Comparison of ENCODE assay signal across 8 cellular contexts in genomic region chr17:30969989-30970680, GRCh38. TPM values are rescaled to one million over a fixed set of nuclear protein-coding genes. Genes with fewer than 3 reads are reported as not detected.
DNase-seq lines count a peak whose midpoint lies in the region; ATAC-seq and TF ChIP-seq lines count a peak whose summit lies in the region.

No MANE protein-coding gene starts in this region.

- TF ChIP-seq CTCF in PC-9 (conservative IDR thresholded peaks at IDR 0.05) (no peak), chondrocyte (IDR thresholded peaks at IDR 0.05) (no peak), lung (IDR thresholded peaks at IDR 0.05; ENCODE audit: control extremely low read depth, extremely low read depth) (peak; percentile 1), tibial artery (IDR thresholded peaks at IDR 0.05) (no peak)

- H3K27ac ChIP-seq in PC-9 (peak overlapping the region; percentile 78), lung (ENCODE audit: low read depth in 1 of 2, low read length in 1 of 2) (peak overlapping the region; percentile 80 to 98), tibial artery (peak overlapping the region; percentile 93 to 98)

- peak overlapping the region; percentile 91 for H2AFZ ChIP-seq in PC-9

- H3F3A ChIP-seq in PC-9 (ENCODE audit: insufficient read depth, low read depth), result peaks cover 22% of the 10 kb centered on the region

- no peaks in the 10 kb centered on the region for H3K9me2 ChIP-seq in PC-9 (ENCODE audit: insufficient read depth)

- no peaks in the 10 kb centered on the region; the same call in 1 of the 2 replicates for H4K20me1 ChIP-seq in PC-9 (ENCODE audit: insufficient read depth)

- H3K4me3 ChIP-seq in PC-9 (peak overlapping the region; percentile 88), lung (peak overlapping the region; percentile 89), tibial artery (peak overlapping the region; percentile 79 to 99)

- H3K4me1 ChIP-seq in PC-9 (replicated peaks; ENCODE audit: insufficient read depth), result peaks cover 15% of the 10 kb centered on the region; the same call in 1 of the 2 replicates
- H3K4me1 ChIP-seq in lung (ENCODE audit: control insufficient read depth in 2 of 2, insufficient read depth in 2 of 2, low read length in 2 of 2), result peaks cover 0 to 4% of the 10 kb centered on the region in 2 donors
- peaks cover 0 to 16% (median 11%) of the 10 kb centered on the region in 4 donors for H3K4me1 ChIP-seq in tibial artery

- intact Hi-C loops in activated CD4-positive, alpha-beta T cell treated with anti-CD3 and anti-CD28 coated beads for 36 hours (cut with DNase I, micrococcal nuclease), result loop anchor here (1.0 to 5.0 kb wide), 7 partner anchors 37 to 402 kb away; partner anchors contain the start of genes EVI2B (in 1 of the 2) and TEFM (in 1 of the 2)
- intact Hi-C loops in PC-9 (cut with micrococcal nuclease; ENCODE audit: unreplicated experiment), result loop anchor here (1.0 to 5.0 kb wide), 2 partner anchors 48 to 64 kb away; partner anchors contain the start of genes ADAP2 and TEFM
- intact Hi-C loops in tibial artery (cut with DNase I; ENCODE audit: low total_unique reads), result loop anchor here (5.0 kb wide), 1 partner anchor 42 kb away; no protein-coding TSS in a partner anchor

- H3K27me3 Mint-ChIP-seq in activated CD4-positive, alpha-beta T cell treated with anti-CD3 and anti-CD28 coated beads for 36 hours, result peaks cover 9% of the 10 kb centered on the region
- H3K27me3 Mint-ChIP-seq in chondrocyte (ENCODE audit: low read depth), result no peaks in the 10 kb centered on the region

- H3K27me3 ChIP-seq in PC-9 (ENCODE audit: insufficient read depth, low read depth), result no peaks in the 10 kb centered on the region
- no peaks in the 10 kb centered on the region for H3K27me3 ChIP-seq in lung (ENCODE audit: control insufficient read depth, insufficient read depth)
- H3K27me3 ChIP-seq in tibial artery, result no peaks in the 10 kb centered on the region

- ATAC-seq in activated CD4-positive, alpha-beta T cell treated with anti-CD3 and anti-CD28 coated beads for 36 hours, result peak; percentile 58
- no peak for ATAC-seq in lung (ENCODE audit: insufficient read depth, low FRiP score)

- H3K4me1 Mint-ChIP-seq in activated CD4-positive, alpha-beta T cell treated with anti-CD3 and anti-CD28 coated beads for 36 hours, result peaks cover 36% of the 10 kb centered on the region
- peaks cover 26% of the 10 kb centered on the region for H3K4me1 Mint-ChIP-seq in chondrocyte (ENCODE audit: low read depth)

- WGBS in lung, 2 donors, result 9 to 11% methylated on average over 23 of the region's 23 CpGs

- CTCF ChIA-PET in activated CD4-positive, alpha-beta T cell treated with anti-CD3 and anti-CD28 coated beads for 36 hours (lab: Charles Lee), result interaction anchor here (0.6 to 2.0 kb wide), 18 partner anchors 9 to 842 kb away, joined by 3 to 16 read pairs (median 3); partner anchors contain the start of gene CRLF3
- CTCF ChIA-PET in PC-9 (lab: Charles Lee), result interaction anchor here (0.6 kb wide), 2 partner anchors 220 to 953 kb away, joined by 3 read pairs; no protein-coding TSS in a partner anchor

- TSS peak; percentile 80 for BruUV-seq in PC-9 (replicated peaks; lab: Mats Ljungman, UMichigan)

- H3K4me2 ChIP-seq in PC-9, result peak overlapping the region; percentile 78

- peak; percentile 71 for DNase-seq in activated CD4-positive, alpha-beta T cell treated with anti-CD3 and anti-CD28 coated beads for 36 hours
- no peak for DNase-seq in activated CD4-positive, alpha-beta T cell treated with anti-CD3 and anti-CD28 coated beads, Interleukin-2, amount 50 U/mL, for 4 hours
- DNase-seq in PC-9 (peak in 1 of 2 experiments; percentile 39), chondrocyte (ENCODE audit: low spot score) (no peak), lung (ENCODE audit: low spot score) (no peak), tibial artery (peak in 1 of 2 donors; percentile 60), HPDE6-E6E7 (ENCODE audit: extremely low spot score) (no peak)
- DNase-seq in activated effector memory CD4-positive, alpha-beta T cell treated with anti-CD3 and anti-CD28 coated beads, Interleukin-2, amount 50 U/mL, for 16 hours, result no peak

- POLR2A ChIA-PET in activated CD4-positive, alpha-beta T cell treated with anti-CD3 and anti-CD28 coated beads for 36 hours (lab: Charles Lee), result interaction anchor here (0.6 to 0.9 kb wide), 3 partner anchors 13 to 567 kb away, joined by 3 to 4 read pairs (median 3); no protein-coding TSS in a partner anchor
- POLR2A ChIA-PET in PC-9 (lab: Charles Lee; ENCODE audit: unreplicated experiment), result no interaction called here

- H3K27ac Mint-ChIP-seq in activated CD4-positive, alpha-beta T cell treated with anti-CD3 and anti-CD28 coated beads for 36 hours, result peak overlapping the region; percentile 95
- H3K27ac Mint-ChIP-seq in chondrocyte (ENCODE audit: unreplicated experiment), result peak overlapping the region; percentile 99

- no peaks in the 10 kb centered on the region for H3K36me3 ChIP-seq in PC-9 (ENCODE audit: low read depth)
- no peaks in the 10 kb centered on the region for H3K36me3 ChIP-seq in lung (ENCODE audit: control insufficient read depth in 2 of 2, insufficient read depth in 2 of 2, low read length in 2 of 2)
- H3K36me3 ChIP-seq in tibial artery, result peaks cover 0 to 2% (median 0%) of the 10 kb centered on the region in 3 donors

- H3K4me3 Mint-ChIP-seq in activated CD4-positive, alpha-beta T cell treated with anti-CD3 and anti-CD28 coated beads for 36 hours, result peak overlapping the region; percentile 93
- peak overlapping the region; percentile 96 for H3K4me3 Mint-ChIP-seq in chondrocyte (ENCODE audit: unreplicated experiment)

- H3K9me3 ChIP-seq in PC-9 (ENCODE audit: insufficient read depth, low read depth) (no peaks in the 10 kb centered on the region), lung (ENCODE audit: control insufficient read depth in 2 of 2, insufficient read depth in 1 of 2, low read length in 1 of 2) (no peaks in the 10 kb centered on the region), tibial artery (no peaks in the 10 kb centered on the region)

- H3K36me3 Mint-ChIP-seq in activated CD4-positive, alpha-beta T cell treated with anti-CD3 and anti-CD28 coated beads for 36 hours (ENCODE audit: low read depth), result peaks cover 17% of the 10 kb centered on the region
- H3K36me3 Mint-ChIP-seq in chondrocyte (ENCODE audit: low read depth), result peaks cover 2% of the 10 kb centered on the region

- peaks cover 34% of the 10 kb centered on the region for H3K79me2 ChIP-seq in PC-9 (ENCODE audit: low read depth)

- H3K9me3 Mint-ChIP-seq in activated CD4-positive, alpha-beta T cell treated with anti-CD3 and anti-CD28 coated beads for 36 hours (ENCODE audit: low read depth), result no peaks in the 10 kb centered on the region
- peaks cover 4% of the 10 kb centered on the region for H3K9me3 Mint-ChIP-seq in chondrocyte (ENCODE audit: low read depth)

RNA-seq across cellular contexts. Expression of gene RNF135, which starts 0.7 kb away (rescaled TPM):
- total RNA-seq in activated CD4-positive, alpha-beta T cell treated with anti-CD3 and anti-CD28 coated beads for 36 hours, result 1 to 10 TPM; 5.8 to 6.0 TPM
- total RNA-seq in PC-9 (2021) (22.9 and 23.4 TPM in 2 replicates), chondrocyte (14.7 to 15.7 TPM (median 15.0 TPM) in 3 replicates), lung (10 to 100 TPM; 11.1 to 42.1 TPM)
- polyA plus RNA-seq in lung, result 10 to 100 TPM; 22.1 to 23.8 TPM

RNA-seq across cellular contexts. Expression of gene ADAP2, which starts 48.4 kb away (rescaled TPM):
- total RNA-seq in activated CD4-positive, alpha-beta T cell treated with anti-CD3 and anti-CD28 coated beads for 36 hours, result 1 to 10 TPM in 1 of 2 experiments, under 1 TPM in 1; 0.72 to 1.2 TPM
- total RNA-seq in PC-9 (2021) (0.76 and 1.4 TPM in 2 replicates), chondrocyte (0.32 to 1.3 TPM (median 0.64 TPM) in 3 replicates), lung (10 to 100 TPM; 18.6 to 37.1 TPM)
- polyA plus RNA-seq in lung, result 10 to 100 TPM; 10.3 to 40.9 TPM
